Comparison of ENCODE assay signal across 1 cellular context in the genomic region with DNA sequence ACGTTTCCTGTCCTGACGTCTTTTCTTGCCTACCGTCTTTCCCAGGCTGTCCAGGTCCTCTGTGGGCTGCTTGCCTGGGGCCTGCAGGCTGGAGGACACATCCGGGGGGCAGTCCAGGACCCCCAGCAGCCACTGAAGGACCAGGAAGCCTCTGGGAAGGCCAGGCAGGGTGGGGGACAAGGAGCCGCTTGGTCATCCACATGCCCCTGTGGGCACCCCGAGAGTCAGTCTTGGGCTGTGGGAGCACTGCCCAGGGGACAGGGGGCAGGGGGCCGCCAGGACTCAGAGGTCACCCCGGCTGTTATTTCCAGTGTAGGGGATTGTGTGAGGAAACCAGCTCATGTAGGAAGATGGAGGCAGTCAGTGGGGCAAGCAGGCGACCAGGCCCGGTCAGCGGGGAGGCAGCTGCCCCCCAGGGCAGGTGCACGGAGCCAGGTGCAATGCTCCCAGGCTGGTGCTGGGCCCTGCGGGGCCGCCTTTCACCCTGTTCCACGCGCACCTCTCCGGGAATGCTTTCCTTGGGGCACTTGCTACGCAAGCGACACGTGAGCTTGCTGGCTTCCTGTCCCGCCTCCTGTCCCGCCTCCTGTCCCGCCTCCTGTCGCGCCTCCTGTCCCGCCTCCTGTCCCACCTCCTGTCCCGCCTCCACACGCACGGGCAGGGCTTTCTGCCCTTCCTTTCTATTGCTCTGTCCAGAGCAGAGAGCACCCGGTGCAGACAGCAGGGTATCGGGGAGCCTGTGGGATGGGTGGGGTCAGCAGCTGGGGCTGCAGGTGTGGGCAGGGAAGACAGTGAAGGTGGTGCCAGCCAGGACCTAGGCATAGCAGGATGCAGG.
TF ChIP-seq lines count a peak whose summit lies in the region.

No MANE protein-coding gene starts in this region.

TF ChIP-seq in HEK293, 187 proteins besides CTCF, POLR2A, EP300 and RAD21 (continued from another document):
- TF ChIP-seq ZNF529 (tag by site-specific recombination; IDR thresholded peaks at IDR 0.05; ENCODE audit: insufficient replicate concordance) (no peak), ZFP69B (tag by site-specific recombination; IDR thresholded peaks at IDR 0.05) (no peak), FEZF1 (tag by site-specific recombination; IDR thresholded peaks at IDR 0.05) (no peak), ZNF501 (tag by site-specific recombination; IDR thresholded peaks at IDR 0.05) (no peak), ZNF175 (tag by site-specific recombination; IDR thresholded peaks at IDR 0.05) (no peak), ZNF16 (tag by site-specific recombination; IDR thresholded peaks at IDR 0.05; ENCODE audit: low read depth) (no peak), PRDM1 (tag by site-specific recombination; IDR thresholded peaks at IDR 0.05) (no peak), ZNF394 (tag by site-specific recombination; IDR thresholded peaks at IDR 0.05; ENCODE audit: borderline replicate concordance) (no peak), ZNF747 (tag by site-specific recombination; IDR thresholded peaks at IDR 0.05) (no peak), ZNF654 (tag by site-specific recombination; IDR thresholded peaks at IDR 0.05; ENCODE audit: low read depth) (no peak), ZNF701 (tag by site-specific recombination; IDR thresholded peaks at IDR 0.05) (no peak), RBAK (tag by site-specific recombination; IDR thresholded peaks at IDR 0.05) (no peak), SP7 (tag by site-specific recombination; IDR thresholded peaks at IDR 0.05) (peak; percentile 75; the same call in 1 of the 2 replicates), SP3 (tag by site-specific recombination; IDR thresholded peaks at IDR 0.05) (peak; percentile 99), ZNF837 (tag by site-specific recombination; IDR thresholded peaks at IDR 0.05) (no peak), ZNF621 (tag by site-specific recombination; IDR thresholded peaks at IDR 0.05) (no peak), ZFHX2 (tag by site-specific recombination; conservative IDR thresholded peaks at IDR 0.05) (peak; percentile 95)
- TF ChIP-seq, protein P1, sequence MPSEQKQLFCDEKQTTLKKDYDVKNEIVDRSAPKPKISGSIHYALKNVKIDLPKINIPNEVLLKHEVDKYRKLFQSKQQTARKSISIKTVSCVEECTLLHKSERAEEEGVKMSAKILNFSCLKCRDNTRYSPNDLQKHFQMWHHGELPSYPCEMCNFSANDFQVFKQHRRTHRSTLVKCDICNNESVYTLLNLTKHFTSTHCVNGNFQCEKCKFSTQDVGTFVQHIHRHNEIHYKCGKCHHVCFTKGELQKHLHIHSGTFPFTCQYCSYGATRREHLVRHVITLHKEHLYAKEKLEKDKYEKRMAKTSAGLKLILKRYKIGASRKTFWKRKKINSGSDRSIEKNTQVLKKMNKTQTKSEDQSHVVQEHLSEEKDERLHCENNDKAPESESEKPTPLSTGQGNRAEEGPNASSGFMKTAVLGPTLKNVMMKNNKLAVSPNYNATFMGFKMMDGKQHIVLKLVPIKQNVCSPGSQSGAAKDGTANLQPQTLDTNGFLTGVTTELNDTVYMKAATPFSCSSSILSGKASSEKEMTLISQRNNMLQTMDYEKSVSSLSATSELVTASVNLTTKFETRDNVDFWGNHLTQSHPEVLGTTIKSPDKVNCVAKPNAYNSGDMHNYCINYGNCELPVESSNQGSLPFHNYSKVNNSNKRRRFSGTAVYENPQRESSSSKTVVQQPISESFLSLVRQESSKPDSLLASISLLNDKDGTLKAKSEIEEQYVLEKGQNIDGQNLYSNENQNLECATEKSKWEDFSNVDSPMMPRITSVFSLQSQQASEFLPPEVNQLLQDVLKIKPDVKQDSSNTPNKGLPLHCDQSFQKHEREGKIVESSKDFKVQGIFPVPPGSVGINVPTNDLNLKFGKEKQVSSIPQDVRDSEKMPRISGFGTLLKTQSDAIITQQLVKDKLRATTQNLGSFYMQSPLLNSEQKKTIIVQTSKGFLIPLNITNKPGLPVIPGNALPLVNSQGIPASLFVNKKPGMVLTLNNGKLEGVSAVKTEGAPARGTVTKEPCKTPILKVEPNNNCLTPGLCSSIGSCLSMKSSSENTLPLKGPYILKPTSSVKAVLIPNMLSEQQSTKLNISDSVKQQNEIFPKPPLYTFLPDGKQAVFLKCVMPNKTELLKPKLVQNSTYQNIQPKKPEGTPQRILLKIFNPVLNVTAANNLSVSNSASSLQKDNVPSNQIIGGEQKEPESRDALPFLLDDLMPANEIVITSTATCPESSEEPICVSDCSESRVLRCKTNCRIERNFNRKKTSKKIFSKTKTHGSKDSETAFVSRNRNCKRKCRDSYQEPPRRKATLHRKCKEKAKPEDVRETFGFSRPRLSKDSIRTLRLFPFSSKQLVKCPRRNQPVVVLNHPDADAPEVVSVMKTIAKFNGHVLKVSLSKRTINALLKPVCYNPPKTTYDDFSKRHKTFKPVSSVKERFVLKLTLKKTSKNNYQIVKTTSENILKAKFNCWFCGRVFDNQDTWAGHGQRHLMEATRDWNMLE (tag by site-specific recombination; conservative IDR thresholded peaks at IDR 0.05; ENCODE audit: low read depth), result no peak
- TF ChIP-seq, protein P2, sequence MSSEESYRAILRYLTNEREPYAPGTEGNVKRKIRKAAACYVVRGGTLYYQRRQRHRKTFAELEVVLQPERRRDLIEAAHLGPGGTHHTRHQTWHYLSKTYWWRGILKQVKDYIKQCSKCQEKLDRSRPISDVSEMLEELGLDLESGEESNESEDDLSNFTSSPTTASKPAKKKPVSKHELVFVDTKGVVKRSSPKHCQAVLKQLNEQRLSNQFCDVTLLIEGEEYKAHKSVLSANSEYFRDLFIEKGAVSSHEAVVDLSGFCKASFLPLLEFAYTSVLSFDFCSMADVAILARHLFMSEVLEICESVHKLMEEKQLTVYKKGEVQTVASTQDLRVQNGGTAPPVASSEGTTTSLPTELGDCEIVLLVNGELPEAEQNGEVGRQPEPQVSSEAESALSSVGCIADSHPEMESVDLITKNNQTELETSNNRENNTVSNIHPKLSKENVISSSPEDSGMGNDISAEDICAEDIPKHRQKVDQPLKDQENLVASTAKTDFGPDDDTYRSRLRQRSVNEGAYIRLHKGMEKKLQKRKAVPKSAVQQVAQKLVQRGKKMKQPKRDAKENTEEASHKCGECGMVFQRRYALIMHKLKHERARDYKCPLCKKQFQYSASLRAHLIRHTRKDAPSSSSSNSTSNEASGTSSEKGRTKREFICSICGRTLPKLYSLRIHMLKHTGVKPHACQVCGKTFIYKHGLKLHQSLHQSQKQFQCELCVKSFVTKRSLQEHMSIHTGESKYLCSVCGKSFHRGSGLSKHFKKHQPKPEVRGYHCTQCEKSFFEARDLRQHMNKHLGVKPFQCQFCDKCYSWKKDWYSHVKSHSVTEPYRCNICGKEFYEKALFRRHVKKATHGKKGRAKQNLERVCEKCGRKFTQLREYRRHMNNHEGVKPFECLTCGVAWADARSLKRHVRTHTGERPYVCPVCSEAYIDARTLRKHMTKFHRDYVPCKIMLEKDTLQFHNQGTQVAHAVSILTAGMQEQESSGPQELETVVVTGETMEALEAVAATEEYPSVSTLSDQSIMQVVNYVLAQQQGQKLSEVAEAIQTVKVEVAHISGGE (tag by site-specific recombination; conservative IDR thresholded peaks at IDR 0.05; ENCODE audit: low read depth), result peak; percentile 98
- TF ChIP-seq, protein P3, sequence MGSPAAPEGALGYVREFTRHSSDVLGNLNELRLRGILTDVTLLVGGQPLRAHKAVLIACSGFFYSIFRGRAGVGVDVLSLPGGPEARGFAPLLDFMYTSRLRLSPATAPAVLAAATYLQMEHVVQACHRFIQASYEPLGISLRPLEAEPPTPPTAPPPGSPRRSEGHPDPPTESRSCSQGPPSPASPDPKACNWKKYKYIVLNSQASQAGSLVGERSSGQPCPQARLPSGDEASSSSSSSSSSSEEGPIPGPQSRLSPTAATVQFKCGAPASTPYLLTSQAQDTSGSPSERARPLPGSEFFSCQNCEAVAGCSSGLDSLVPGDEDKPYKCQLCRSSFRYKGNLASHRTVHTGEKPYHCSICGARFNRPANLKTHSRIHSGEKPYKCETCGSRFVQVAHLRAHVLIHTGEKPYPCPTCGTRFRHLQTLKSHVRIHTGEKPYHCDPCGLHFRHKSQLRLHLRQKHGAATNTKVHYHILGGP (tag by site-specific recombination; IDR thresholded peaks at IDR 0.05), result no peak
TF ChIP-seq in HEK293: peak in this region for 18.
